In the genomic region with DNA sequence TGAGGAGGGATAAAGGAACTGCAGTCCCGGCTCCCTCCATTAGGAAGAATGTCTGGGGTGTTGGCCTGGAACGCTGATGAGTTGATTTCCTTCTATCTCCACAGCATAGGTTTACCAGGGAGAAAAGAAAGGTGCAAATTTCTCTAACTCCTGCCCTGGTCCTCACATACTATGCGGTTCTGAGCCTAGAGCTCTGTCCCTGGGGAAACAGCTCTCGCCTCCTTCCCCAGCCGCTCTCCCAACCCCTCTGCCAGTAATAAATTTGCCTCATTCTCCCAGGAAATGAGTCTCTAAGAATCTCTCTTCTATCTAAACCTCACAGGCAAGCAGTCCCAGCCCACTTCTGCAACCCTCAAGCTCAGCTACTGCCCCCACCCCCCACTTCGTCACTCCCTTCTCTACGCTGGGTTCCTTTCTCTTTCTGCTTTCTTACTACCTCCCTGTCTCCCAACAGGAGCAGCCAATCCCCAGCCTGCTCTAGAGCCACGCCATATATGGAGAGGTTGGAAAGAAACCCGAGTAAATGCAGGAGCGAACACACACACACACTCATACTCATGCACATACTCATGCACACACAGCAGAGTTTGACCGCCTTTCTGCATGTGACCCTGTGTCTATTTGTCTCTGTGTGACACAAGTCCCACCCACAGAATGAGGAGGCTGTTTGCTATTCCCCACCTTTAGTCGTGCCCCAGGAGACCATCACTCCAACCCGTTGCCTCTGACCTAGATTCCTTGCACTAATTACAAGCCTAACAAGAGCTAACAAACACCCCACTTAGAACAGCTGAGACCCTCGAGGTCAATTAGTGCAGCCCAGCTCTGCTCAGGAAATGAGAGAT, we compare ENCODE assay signal across 8 cellular contexts. TPM values are rescaled to one million over a fixed set of nuclear protein-coding genes. Genes with fewer than 3 reads are reported as not detected.
DNase-seq lines count a peak whose midpoint lies in the region; ATAC-seq lines count a peak whose summit lies in the region.

No MANE protein-coding gene starts in this region.

- no peak for DNase-seq in activated CD4-positive, CD25-positive, alpha-beta regulatory T cell (lab: John Stamatoyannopoulos, UW)
- DNase-seq in NCI-H2196 (lab: John Stamatoyannopoulos, UW; ENCODE audit: unreplicated experiment) (peak; percentile 65), amniotic epithelial cell (ENCODE audit: low read depth) (peak; percentile 100), cardiac septum (ENCODE audit: low spot score) (peak; percentile 90), nucleus accumbens (lab: John Stamatoyannopoulos, UW) (peak in 50 of 56 donors; percentile 31 to 93 (median 74))

- intact Hi-C loops in cardiac septum (cut with DNase I) = loop anchor here (1.0 kb wide), 2 partner anchors 11 to 95 kb away; no protein-coding TSS in a partner anchor

- peak; percentile 22 to 29 for ATAC-seq in activated CD4-positive, CD25-positive, alpha-beta regulatory T cell treated with anti-CD3 and anti-CD28 coated beads, Interleukin-2, amount 50 U/mL, for 24 hours
- ATAC-seq in HG02642 (IDR thresholded peaks at IDR 0.05; ENCODE audit: poor library complexity, unreplicated experiment) (peak; percentile 38), HG03469 (IDR thresholded peaks at IDR 0.05; ENCODE audit: unreplicated experiment) (no peak)

RNA-seq across cellular contexts. Expression of a gene that starts 13.4 kb away (rescaled TPM):
- total RNA-seq in cardiac septum = 88.8 TPM

Comparison
In these comparisons a context has a peak if more than half of its experiments do, and no peak if none do; other contexts are left out.
1. DNase-seq: peak in NCI-H2196 (single experiment), amniotic epithelial cell (single experiment), cardiac septum (single experiment) and nucleus accumbens (50 of 56); none in activated CD4-positive, CD25-positive, alpha-beta regulatory T cell (0 of 4).